Comparison of ENCODE assay signal across 10 cellular contexts in genomic region chr6:111950661-111951426, GRCh38.
DNase-seq lines count a peak whose midpoint lies in the region; ATAC-seq and TF ChIP-seq lines count a peak whose summit lies in the region.
"Had no signal": no experiment of that assay in that cellular context is flagged by ENCODE, and none has a peak within 500 bp of the region (broad histone marks: within the 10 kb centered on the region; RNA-seq: fewer than 3 reads in every experiment).

No MANE protein-coding gene starts in this region.

- H3K27ac Mint-ChIP-seq in brain (peak overlapping the region in 3 of 5 experiments; percentile 31 to 83 (median 70)), mesothelial cell of epicardium (peak overlapping the region; percentile 35)

- H3K27ac ChIP-seq in RWPE1, result no peak overlapping the region
- H3K27ac ChIP-seq: transverse colon had no signal

- CTCF ChIA-PET in RWPE1 (lab: Yijun Ruan, JAX), result no interaction called here

- DNase-seq in DMS79 (lab: John Stamatoyannopoulos, UW), result peak; percentile 46
- DNase-seq in NCI-H2081 (lab: John Stamatoyannopoulos, UW), result peak; percentile 78 to 94
- no peak for DNase-seq in mesothelial cell of epicardium (ENCODE audit: low spot score in 2 of 2, unreplicated experiment in 2 of 2)
- no peak for DNase-seq in OCI-M2 (lab: John Stamatoyannopoulos, UW; ENCODE audit: unreplicated experiment)
- no peak for DNase-seq in RWPE1 (ENCODE audit: low spot score)
- DNase-seq in GM10266 (ENCODE audit: extremely low spot score), result no peak
- DNase-seq: OCI-M1, transverse colon had no signal

- TF ChIP-seq CTCF in brain (conservative IDR thresholded peaks at IDR 0.05), result no peak
- TF ChIP-seq CTCF in mesothelial cell of epicardium (IDR thresholded peaks at IDR 0.05; ENCODE audit: unreplicated experiment), result no peak
- no peak for TF ChIP-seq CTCF in RWPE1 (conservative IDR thresholded peaks at IDR 0.05; ENCODE audit: low read depth)
- no peak for TF ChIP-seq CTCF in GM10266 (IDR thresholded peaks at IDR 0.05; ENCODE audit: control insufficient read depth, insufficient read depth, low read depth, missing control alignments)

- peaks cover 51% of the 10 kb centered on the region for H3K4me1 Mint-ChIP-seq in brain
- peaks cover 36% of the 10 kb centered on the region for H3K4me1 Mint-ChIP-seq in mesothelial cell of epicardium

- ATAC-seq in GM21786 (IDR thresholded peaks at IDR 0.05; ENCODE audit: unreplicated experiment), result no peak

- H3K4me3 Mint-ChIP-seq in brain, result no peak overlapping the region
- H3K4me3 Mint-ChIP-seq in mesothelial cell of epicardium, result no peak overlapping the region

- peaks cover 4% of the 10 kb centered on the region for H3K27me3 Mint-ChIP-seq in brain
- H3K27me3 Mint-ChIP-seq in mesothelial cell of epicardium (ENCODE audit: low read depth), result no peaks in the 10 kb centered on the region

- POLR2A ChIA-PET in RWPE1 (lab: Yijun Ruan, JAX; ENCODE audit: low non-redundant PET), result no interaction called here

- H3K36me3 Mint-ChIP-seq in brain, result no peaks in the 10 kb centered on the region
- no peaks in the 10 kb centered on the region for H3K36me3 Mint-ChIP-seq in mesothelial cell of epicardium

- H3K9me3 Mint-ChIP-seq in brain (peaks cover 0 to 2% (median 0%) of the 10 kb centered on the region in 5 experiments), mesothelial cell of epicardium (no peaks in the 10 kb centered on the region)

Comparison
In these comparisons a context has a peak if more than half of its experiments do, and no peak if none do; other contexts are left out.
1. DNase-seq: peak in DMS79 (single experiment) and NCI-H2081 (2 of 2); none in mesothelial cell of epicardium (0 of 2), OCI-M2 (single experiment), RWPE1 (single experiment) and GM10266 (single experiment).